1 cellular context compared by ENCODE assay signal in genomic region chr14:52146504-52146903, GRCh38.
TF ChIP-seq lines count a peak whose summit lies in the region.

No MANE protein-coding gene starts in this region.

TF ChIP-seq in IMR-90, 13 proteins besides CTCF, POLR2A, EP300 and RAD21 (continued from another document):
- TF ChIP-seq ELK1 (IDR thresholded peaks at IDR 0.05; ENCODE audit: borderline replicate concordance, low read depth, low read length): no peak
- no peak for TF ChIP-seq MXI1 (IDR thresholded peaks at IDR 0.05; ENCODE audit: borderline replicate concordance, low read depth, low read length)
